In the genomic region with DNA sequence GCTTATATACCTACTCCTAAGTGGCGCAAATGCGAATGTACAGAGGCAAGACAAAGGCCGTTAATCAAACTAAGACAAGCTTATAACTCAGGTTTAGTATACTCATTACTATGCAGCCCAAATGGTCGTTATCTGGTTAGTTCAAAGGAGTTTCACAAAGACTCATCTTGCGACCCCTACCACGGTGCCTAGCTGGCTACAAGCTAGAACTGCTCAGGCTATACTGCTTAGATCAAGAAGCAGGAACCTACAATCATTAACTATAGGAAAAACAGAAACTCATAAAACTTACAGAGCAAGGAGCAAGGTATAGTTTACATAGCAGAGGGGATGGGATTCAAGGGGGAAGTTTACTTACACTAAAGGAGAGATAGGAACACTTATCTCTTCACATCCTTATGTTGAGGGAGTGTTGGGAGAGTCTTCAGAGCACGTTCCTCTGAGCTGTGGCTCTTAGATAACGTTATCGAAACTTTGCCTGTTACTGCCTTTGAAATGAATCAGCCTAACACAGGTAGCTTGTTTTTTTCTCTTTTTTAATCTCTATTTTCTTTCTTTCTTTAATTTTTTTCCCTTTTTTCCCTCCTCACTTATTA, we compare ENCODE assay signal across 1 cellular context.
A peak's percentile ranks its signal among the peaks of the same experiment; 100 is the strongest.
TF ChIP-seq lines count a peak whose summit lies in the region.

No MANE protein-coding gene starts in this region.

TF ChIP-seq in K562, 482 proteins besides CTCF, POLR2A, EP300 and RAD21 (continued from another document and continues in another):
- TF ChIP-seq, protein P1, sequence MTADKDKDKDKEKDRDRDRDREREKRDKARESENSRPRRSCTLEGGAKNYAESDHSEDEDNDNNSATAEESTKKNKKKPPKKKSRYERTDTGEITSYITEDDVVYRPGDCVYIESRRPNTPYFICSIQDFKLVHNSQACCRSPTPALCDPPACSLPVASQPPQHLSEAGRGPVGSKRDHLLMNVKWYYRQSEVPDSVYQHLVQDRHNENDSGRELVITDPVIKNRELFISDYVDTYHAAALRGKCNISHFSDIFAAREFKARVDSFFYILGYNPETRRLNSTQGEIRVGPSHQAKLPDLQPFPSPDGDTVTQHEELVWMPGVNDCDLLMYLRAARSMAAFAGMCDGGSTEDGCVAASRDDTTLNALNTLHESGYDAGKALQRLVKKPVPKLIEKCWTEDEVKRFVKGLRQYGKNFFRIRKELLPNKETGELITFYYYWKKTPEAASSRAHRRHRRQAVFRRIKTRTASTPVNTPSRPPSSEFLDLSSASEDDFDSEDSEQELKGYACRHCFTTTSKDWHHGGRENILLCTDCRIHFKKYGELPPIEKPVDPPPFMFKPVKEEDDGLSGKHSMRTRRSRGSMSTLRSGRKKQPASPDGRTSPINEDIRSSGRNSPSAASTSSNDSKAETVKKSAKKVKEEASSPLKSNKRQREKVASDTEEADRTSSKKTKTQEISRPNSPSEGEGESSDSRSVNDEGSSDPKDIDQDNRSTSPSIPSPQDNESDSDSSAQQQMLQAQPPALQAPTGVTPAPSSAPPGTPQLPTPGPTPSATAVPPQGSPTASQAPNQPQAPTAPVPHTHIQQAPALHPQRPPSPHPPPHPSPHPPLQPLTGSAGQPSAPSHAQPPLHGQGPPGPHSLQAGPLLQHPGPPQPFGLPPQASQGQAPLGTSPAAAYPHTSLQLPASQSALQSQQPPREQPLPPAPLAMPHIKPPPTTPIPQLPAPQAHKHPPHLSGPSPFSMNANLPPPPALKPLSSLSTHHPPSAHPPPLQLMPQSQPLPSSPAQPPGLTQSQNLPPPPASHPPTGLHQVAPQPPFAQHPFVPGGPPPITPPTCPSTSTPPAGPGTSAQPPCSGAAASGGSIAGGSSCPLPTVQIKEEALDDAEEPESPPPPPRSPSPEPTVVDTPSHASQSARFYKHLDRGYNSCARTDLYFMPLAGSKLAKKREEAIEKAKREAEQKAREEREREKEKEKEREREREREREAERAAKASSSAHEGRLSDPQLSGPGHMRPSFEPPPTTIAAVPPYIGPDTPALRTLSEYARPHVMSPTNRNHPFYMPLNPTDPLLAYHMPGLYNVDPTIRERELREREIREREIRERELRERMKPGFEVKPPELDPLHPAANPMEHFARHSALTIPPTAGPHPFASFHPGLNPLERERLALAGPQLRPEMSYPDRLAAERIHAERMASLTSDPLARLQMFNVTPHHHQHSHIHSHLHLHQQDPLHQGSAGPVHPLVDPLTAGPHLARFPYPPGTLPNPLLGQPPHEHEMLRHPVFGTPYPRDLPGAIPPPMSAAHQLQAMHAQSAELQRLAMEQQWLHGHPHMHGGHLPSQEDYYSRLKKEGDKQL (CRISPR knock-in tag; IDR thresholded peaks at IDR 0.05; ENCODE audit: borderline replicate concordance), result no peak
- TF ChIP-seq SMARCA4 (IDR thresholded peaks at IDR 0.05), result peak; percentile 84
- no peak for TF ChIP-seq STAT5A (IDR thresholded peaks at IDR 0.05; ENCODE audit: borderline replicate concordance, low read length)
- TF ChIP-seq ZNF12 (CRISPR knock-in tag; IDR thresholded peaks at IDR 0.05), result no peak
- no peak for TF ChIP-seq BRD9 (IDR thresholded peaks at IDR 0.05; ENCODE audit: low read depth, partially characterized antibody)
- no peak for TF ChIP-seq ZNF184 (CRISPR knock-in tag; IDR thresholded peaks at IDR 0.05)
- no peak for TF ChIP-seq JUN (IDR thresholded peaks at IDR 0.05; ENCODE audit: borderline replicate concordance, low read depth, low read length)
- no peak for TF ChIP-seq JUN (CRISPR knock-in tag; IDR thresholded peaks at IDR 0.05; ENCODE audit: borderline replicate concordance)
- TF ChIP-seq, protein P2, sequence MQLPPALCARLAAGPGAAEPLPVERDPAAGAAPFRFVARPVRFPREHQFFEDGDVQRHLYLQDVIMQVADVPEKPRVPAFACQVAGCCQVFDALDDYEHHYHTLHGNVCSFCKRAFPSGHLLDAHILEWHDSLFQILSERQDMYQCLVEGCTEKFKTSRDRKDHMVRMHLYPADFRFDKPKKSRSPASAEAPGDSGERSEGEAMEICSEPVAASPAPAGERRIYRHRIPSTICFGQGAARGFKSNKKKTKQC (CRISPR knock-in tag; IDR thresholded peaks at IDR 0.05), result no peak
- TF ChIP-seq SMARCC2 (IDR thresholded peaks at IDR 0.05; ENCODE audit: low read depth), result peak; percentile 69; the same call in 1 of the 2 replicates
- TF ChIP-seq, protein P3, sequence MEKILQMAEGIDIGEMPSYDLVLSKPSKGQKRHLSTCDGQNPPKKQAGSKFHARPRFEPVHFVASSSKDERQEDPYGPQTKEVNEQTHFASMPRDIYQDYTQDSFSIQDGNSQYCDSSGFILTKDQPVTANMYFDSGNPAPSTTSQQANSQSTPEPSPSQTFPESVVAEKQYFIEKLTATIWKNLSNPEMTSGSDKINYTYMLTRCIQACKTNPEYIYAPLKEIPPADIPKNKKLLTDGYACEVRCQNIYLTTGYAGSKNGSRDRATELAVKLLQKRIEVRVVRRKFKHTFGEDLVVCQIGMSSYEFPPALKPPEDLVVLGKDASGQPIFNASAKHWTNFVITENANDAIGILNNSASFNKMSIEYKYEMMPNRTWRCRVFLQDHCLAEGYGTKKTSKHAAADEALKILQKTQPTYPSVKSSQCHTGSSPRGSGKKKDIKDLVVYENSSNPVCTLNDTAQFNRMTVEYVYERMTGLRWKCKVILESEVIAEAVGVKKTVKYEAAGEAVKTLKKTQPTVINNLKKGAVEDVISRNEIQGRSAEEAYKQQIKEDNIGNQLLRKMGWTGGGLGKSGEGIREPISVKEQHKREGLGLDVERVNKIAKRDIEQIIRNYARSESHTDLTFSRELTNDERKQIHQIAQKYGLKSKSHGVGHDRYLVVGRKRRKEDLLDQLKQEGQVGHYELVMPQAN (IDR thresholded peaks at IDR 0.05; ENCODE audit: borderline replicate concordance), result no peak
- 0 out of 2 replicates have a peak, but pooled peaks have one; percentile 51 for TF ChIP-seq CXXC5 (CRISPR knock-in tag; IDR thresholded peaks at IDR 0.05)
- peak; percentile 89 for TF ChIP-seq SMARCE1 (IDR thresholded peaks at IDR 0.05)
- no peak for TF ChIP-seq ZNF224 (CRISPR knock-in tag; IDR thresholded peaks at IDR 0.05)
- TF ChIP-seq RBFOX2 (IDR thresholded peaks at IDR 0.05; ENCODE audit: low read depth, low read length), result no peak
- no peak for TF ChIP-seq GTF2F1 (IDR thresholded peaks at IDR 0.05; ENCODE audit: low read depth, low read length)
- TF ChIP-seq, protein P4, sequence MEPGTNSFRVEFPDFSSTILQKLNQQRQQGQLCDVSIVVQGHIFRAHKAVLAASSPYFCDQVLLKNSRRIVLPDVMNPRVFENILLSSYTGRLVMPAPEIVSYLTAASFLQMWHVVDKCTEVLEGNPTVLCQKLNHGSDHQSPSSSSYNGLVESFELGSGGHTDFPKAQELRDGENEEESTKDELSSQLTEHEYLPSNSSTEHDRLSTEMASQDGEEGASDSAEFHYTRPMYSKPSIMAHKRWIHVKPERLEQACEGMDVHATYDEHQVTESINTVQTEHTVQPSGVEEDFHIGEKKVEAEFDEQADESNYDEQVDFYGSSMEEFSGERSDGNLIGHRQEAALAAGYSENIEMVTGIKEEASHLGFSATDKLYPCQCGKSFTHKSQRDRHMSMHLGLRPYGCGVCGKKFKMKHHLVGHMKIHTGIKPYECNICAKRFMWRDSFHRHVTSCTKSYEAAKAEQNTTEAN (CRISPR knock-in tag; IDR thresholded peaks at IDR 0.05), result no peak
- TF ChIP-seq FOSL1 (tag; conservative IDR thresholded peaks at IDR 0.05), result peak; percentile 83
- TF ChIP-seq NFIX (CRISPR knock-in tag; IDR thresholded peaks at IDR 0.05; ENCODE audit: low read depth), result no peak
- no peak for TF ChIP-seq SAP30 (IDR thresholded peaks at IDR 0.05; ENCODE audit: borderline replicate concordance, insufficient read depth, low read depth, low read length, poor library complexity, severe bottlenecking)
- TF ChIP-seq HNRNPH1 (optimal IDR thresholded peaks at IDR 0.05; ENCODE audit: low read depth, low read length), result no peak
- peak; percentile 92 for TF ChIP-seq ARID1B (IDR thresholded peaks at IDR 0.05)
- no peak for TF ChIP-seq SMAD4 (CRISPR knock-in tag; conservative IDR thresholded peaks at IDR 0.05)
- TF ChIP-seq, protein P5, sequence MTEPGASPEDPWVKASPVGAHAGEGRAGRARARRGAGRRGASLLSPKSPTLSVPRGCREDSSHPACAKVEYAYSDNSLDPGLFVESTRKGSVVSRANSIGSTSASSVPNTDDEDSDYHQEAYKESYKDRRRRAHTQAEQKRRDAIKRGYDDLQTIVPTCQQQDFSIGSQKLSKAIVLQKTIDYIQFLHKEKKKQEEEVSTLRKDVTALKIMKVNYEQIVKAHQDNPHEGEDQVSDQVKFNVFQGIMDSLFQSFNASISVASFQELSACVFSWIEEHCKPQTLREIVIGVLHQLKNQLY (CRISPR knock-in tag; conservative IDR thresholded peaks at IDR 0.05), result no peak
- no peak for TF ChIP-seq ZNF431 (CRISPR knock-in tag; IDR thresholded peaks at IDR 0.05)
- TF ChIP-seq TEAD4 (IDR thresholded peaks at IDR 0.05; ENCODE audit: low read length), result peak; percentile 88
- no peak for TF ChIP-seq TEAD4 (CRISPR knock-in tag; IDR thresholded peaks at IDR 0.05; ENCODE audit: borderline replicate concordance)
- TF ChIP-seq BMI1 (IDR thresholded peaks at IDR 0.05; ENCODE audit: low read length), result no peak
- TF ChIP-seq, protein P6, sequence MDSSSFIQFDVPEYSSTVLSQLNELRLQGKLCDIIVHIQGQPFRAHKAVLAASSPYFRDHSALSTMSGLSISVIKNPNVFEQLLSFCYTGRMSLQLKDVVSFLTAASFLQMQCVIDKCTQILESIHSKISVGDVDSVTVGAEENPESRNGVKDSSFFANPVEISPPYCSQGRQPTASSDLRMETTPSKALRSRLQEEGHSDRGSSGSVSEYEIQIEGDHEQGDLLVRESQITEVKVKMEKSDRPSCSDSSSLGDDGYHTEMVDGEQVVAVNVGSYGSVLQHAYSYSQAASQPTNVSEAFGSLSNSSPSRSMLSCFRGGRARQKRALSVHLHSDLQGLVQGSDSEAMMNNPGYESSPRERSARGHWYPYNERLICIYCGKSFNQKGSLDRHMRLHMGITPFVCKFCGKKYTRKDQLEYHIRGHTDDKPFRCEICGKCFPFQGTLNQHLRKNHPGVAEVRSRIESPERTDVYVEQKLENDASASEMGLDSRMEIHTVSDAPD (CRISPR knock-in tag; IDR thresholded peaks at IDR 0.05), result no peak
- no peak for TF ChIP-seq NFRKB (IDR thresholded peaks at IDR 0.05; ENCODE audit: low read depth)
- TF ChIP-seq KLF13 (tag; IDR thresholded peaks at IDR 0.05; ENCODE audit: borderline replicate concordance, low read depth), result no peak
- TF ChIP-seq ARID2 (IDR thresholded peaks at IDR 0.05), result no peak
- no peak for TF ChIP-seq ZC3H8 (IDR thresholded peaks at IDR 0.05)
- no peak for TF ChIP-seq ZNF436 (CRISPR knock-in tag; IDR thresholded peaks at IDR 0.05)
- TF ChIP-seq ZEB2 (IDR thresholded peaks at IDR 0.05), result peak; percentile 52
- peak; percentile 95 for TF ChIP-seq TAL1 (IDR thresholded peaks at IDR 0.05)
- TF ChIP-seq, protein P7, sequence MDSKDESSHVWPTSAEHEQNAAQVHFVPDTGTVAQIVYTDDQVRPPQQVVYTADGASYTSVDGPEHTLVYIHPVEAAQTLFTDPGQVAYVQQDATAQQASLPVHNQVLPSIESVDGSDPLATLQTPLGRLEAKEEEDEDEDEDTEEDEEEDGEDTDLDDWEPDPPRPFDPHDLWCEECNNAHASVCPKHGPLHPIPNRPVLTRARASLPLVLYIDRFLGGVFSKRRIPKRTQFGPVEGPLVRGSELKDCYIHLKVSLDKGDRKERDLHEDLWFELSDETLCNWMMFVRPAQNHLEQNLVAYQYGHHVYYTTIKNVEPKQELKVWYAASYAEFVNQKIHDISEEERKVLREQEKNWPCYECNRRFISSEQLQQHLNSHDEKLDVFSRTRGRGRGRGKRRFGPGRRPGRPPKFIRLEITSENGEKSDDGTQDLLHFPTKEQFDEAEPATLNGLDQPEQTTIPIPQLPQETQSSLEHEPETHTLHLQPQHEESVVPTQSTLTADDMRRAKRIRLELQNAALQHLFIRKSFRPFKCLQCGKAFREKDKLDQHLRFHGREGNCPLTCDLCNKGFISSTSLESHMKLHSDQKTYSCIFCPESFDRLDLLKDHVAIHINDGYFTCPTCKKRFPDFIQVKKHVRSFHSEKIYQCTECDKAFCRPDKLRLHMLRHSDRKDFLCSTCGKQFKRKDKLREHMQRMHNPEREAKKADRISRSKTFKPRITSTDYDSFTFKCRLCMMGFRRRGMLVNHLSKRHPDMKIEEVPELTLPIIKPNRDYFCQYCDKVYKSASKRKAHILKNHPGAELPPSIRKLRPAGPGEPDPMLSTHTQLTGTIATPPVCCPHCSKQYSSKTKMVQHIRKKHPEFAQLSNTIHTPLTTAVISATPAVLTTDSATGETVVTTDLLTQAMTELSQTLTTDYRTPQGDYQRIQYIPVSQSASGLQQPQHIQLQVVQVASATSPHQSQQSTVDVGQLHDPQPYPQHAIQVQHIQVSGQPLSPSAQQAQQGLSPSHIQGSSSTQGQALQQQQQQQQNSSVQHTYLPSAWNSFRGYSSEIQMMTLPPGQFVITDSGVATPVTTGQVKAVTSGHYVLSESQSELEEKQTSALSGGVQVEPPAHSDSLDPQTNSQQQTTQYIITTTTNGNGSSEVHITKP (IDR thresholded peaks at IDR 0.05; ENCODE audit: partially characterized antibody), result no peak
- peak; percentile 60 for TF ChIP-seq NFIC (IDR thresholded peaks at IDR 0.05)
- TF ChIP-seq NR2C2 (CRISPR knock-in tag; IDR thresholded peaks at IDR 0.05), result no peak
- TF ChIP-seq NR2C2 (tag; IDR thresholded peaks at IDR 0.05), result no peak
- TF ChIP-seq ZNF644 (tag; IDR thresholded peaks at IDR 0.05; ENCODE audit: low read depth), result peak; percentile 56; the same call in 1 of the 2 replicates
- TF ChIP-seq, protein P8, sequence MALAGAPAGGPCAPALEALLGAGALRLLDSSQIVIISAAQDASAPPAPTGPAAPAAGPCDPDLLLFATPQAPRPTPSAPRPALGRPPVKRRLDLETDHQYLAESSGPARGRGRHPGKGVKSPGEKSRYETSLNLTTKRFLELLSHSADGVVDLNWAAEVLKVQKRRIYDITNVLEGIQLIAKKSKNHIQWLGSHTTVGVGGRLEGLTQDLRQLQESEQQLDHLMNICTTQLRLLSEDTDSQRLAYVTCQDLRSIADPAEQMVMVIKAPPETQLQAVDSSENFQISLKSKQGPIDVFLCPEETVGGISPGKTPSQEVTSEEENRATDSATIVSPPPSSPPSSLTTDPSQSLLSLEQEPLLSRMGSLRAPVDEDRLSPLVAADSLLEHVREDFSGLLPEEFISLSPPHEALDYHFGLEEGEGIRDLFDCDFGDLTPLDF (CRISPR knock-in tag; IDR thresholded peaks at IDR 0.05), result no peak
- TF ChIP-seq FUS (optimal IDR thresholded peaks at IDR 0.05; ENCODE audit: low read depth, low read length), result no peak
- TF ChIP-seq CBFA2T2 (conservative IDR thresholded peaks at IDR 0.05), result peak; percentile 91
- TF ChIP-seq FOXM1 (IDR thresholded peaks at IDR 0.05; ENCODE audit: low read depth), result peak; percentile 72
- TF ChIP-seq FOXM1 (CRISPR knock-in tag; IDR thresholded peaks at IDR 0.05; ENCODE audit: low read depth), result no peak
- no peak for TF ChIP-seq TCFL5 (CRISPR knock-in tag; conservative IDR thresholded peaks at IDR 0.05)
- TF ChIP-seq MCM5 (IDR thresholded peaks at IDR 0.05; ENCODE audit: low read depth), result no peak
- TF ChIP-seq PML (IDR thresholded peaks at IDR 0.05; ENCODE audit: low read length), result peak; percentile 61
- peak; percentile 58; the same call in 1 of the 2 replicates for TF ChIP-seq JUND (IDR thresholded peaks at IDR 0.05; ENCODE audit: borderline replicate concordance, low read depth, low read length)
- no peak for TF ChIP-seq JUND (tag; IDR thresholded peaks at IDR 0.05; ENCODE audit: borderline replicate concordance, low read depth, low read length)
- peak; percentile 47; the same call in 1 of the 2 replicates for TF ChIP-seq LEF1 (IDR thresholded peaks at IDR 0.05)
- no peak for TF ChIP-seq IRF2 (CRISPR knock-in tag; IDR thresholded peaks at IDR 0.05)
- TF ChIP-seq ELF4 (CRISPR knock-in tag; IDR thresholded peaks at IDR 0.05), result 0 out of 2 replicates have a peak, but pooled peaks have one; percentile 56
- peak; percentile 88 for TF ChIP-seq GATA2 (CRISPR knock-in tag; IDR thresholded peaks at IDR 0.05)
